ENCODE assay signal across 19 cellular contexts in the genomic region with DNA sequence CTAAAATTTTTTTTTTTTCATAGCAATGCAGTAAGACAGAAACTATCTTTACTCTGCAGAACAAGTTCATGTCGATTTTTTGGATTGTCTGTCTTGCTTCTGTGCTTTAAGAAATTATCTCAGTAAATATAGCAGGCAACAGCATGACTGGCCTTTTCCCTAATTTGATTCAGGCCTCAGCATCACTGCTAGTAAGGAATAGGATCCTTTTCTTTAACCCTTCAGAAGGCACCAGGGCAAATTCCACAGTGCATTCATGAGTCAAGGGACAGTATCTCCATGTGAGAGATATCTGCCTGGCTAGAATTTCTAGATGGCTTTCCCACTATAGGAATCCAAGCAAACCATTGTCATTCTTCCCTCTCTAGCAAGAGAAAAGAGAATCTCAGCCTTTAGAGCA.
"Had no signal": no experiment of that assay in that cellular context is flagged by ENCODE, and none has a peak within 500 bp of the region (broad histone marks: within the 10 kb centered on the region; RNA-seq: fewer than 3 reads in every experiment).

No MANE protein-coding gene starts in this region.

- H3K4me3 ChIP-seq: SJSA1, SK-N-MC had no signal

- H3K27ac ChIP-seq: SJSA1, SK-N-MC had no signal

- DNase-seq: KBM-7, NCI-H1092, NCI-H1105 treated with DMSO at 0.1 percent for 48 hours, NCI-H1436, NCI-H187, NCI-H2029, NCI-H2081 treated with DMSO at 0.1 percent for 48 hours, NCI-H2171, NCI-H226, NCI-H446, NCI-H510A, NCI-H524 treated with DMSO at 0.1 percent for 48 hours, NCI-H69, NCI-H774, Right ventricle myocardium superior, RPMI8226, SIG-M5 had no signal

- H3K9me3 ChIP-seq: SJSA1 had no signal

- H3K36me3 ChIP-seq: SJSA1 had no signal

- H3K27me3 ChIP-seq: SJSA1 had no signal
